ENCODE assay signal across 8 cellular contexts in genomic region chr10:35640474-35640873, GRCh38. TPM values are rescaled to one million over a fixed set of nuclear protein-coding genes. Genes with fewer than 3 reads are reported as not detected.
DNase-seq lines count a peak whose midpoint lies in the region; ATAC-seq, FAIRE-seq and TF ChIP-seq lines count a peak whose summit lies in the region.

No MANE protein-coding gene starts in this region.

- H3K9me3 ChIP-seq in body of pancreas (no peaks in the 10 kb centered on the region), iPS-15b (ENCODE audit: control insufficient read depth, insufficient read depth, low read length) (no peaks in the 10 kb centered on the region)

- H3K27me3 ChIP-seq in body of pancreas (no peaks in the 10 kb centered on the region), iPS-15b (ENCODE audit: control insufficient read depth, insufficient read depth, low read length) (no peaks in the 10 kb centered on the region)

- H3K4me1 ChIP-seq in body of pancreas (peaks cover 18% of the 10 kb centered on the region), iPS-15b (ENCODE audit: control insufficient read depth, insufficient read depth, low read length) (peaks cover 21% of the 10 kb centered on the region)

- H3K27ac ChIP-seq in body of pancreas = peak overlapping the region in 3 of 4 donors; percentile 56 to 71 (median 56)

- H3K36me3 ChIP-seq in body of pancreas (replicated peaks in 1 of 2; ENCODE audit: insufficient read depth in 1 of 2, low read depth in 2 of 2) (no peaks in the 10 kb centered on the region), iPS-15b (ENCODE audit: control insufficient read depth, insufficient read depth, low read length) (no peaks in the 10 kb centered on the region)

- no peak for TF ChIP-seq POLR2A in body of pancreas (IDR thresholded peaks at IDR 0.05)

- peak; percentile 34 for ATAC-seq in HG02970 (IDR thresholded peaks at IDR 0.05; ENCODE audit: low FRiP score, unreplicated experiment)
- ATAC-seq in body of pancreas = peak; percentile 34
- ATAC-seq in sciatic nerve = peak; percentile 29
- no peak for ATAC-seq in GM18873 (IDR thresholded peaks at IDR 0.05; ENCODE audit: low FRiP score, unreplicated experiment)

- peak; percentile 94 for DNase-seq in 8988T
- peak; percentile 64 for DNase-seq in GM12865 (ENCODE audit: low read depth)
- DNase-seq in RCC 7860 (ENCODE audit: low spot score) = peak; percentile 52
- DNase-seq in body of pancreas = peak; percentile 71 to 81 (median 72)
- DNase-seq in sciatic nerve (ENCODE audit: low spot score) = peak; percentile 80

- FAIRE-seq in RCC 7860 (lab: Jason Lieb, UNC) = no peak

- TF ChIP-seq CTCF in GM12865 (IDR thresholded peaks at IDR 0.05; ENCODE audit: insufficient read depth, low read depth, low read length, missing control alignments) = peak; percentile 36
- peak; percentile 27 to 82 (median 44) for TF ChIP-seq CTCF in body of pancreas (IDR thresholded peaks at IDR 0.05)

- H3K9ac ChIP-seq in iPS-15b (ENCODE audit: low read depth, low read length) = peak overlapping the region; percentile 37

- WGBS in body of pancreas, 2 donors = 1% methylated on average over 48 of the region's 53 CpGs; no CpG with 5 or more reads in 1 of the 2 donors

- intact Hi-C loops in body of pancreas (cut with DNase I) = no loop called here
- intact Hi-C loops in sciatic nerve (cut with DNase I) = loop anchor here (5.0 kb wide), 1 partner anchor 1137 kb away; no protein-coding TSS in a partner anchor

- peak overlapping the region; percentile 8; the same call in 1 of the 2 replicates for H3K4me3 ChIP-seq in GM12865 (ENCODE audit: low read depth, low read length)
- H3K4me3 ChIP-seq in body of pancreas = no peak overlapping the region
- peak overlapping the region; percentile 79 for H3K4me3 ChIP-seq in iPS-15b (ENCODE audit: low read depth, low read length)

RNA-seq across cellular contexts. Expression of gene FZD8, which starts 1.6 kb away (rescaled TPM):
- 10 to 100 TPM in 1 of 2 donors, 1 to 10 TPM in 1; 4.7 to 12.9 TPM for total RNA-seq in body of pancreas
- total RNA-seq in sciatic nerve = 43.5 TPM

RNA-seq across cellular contexts. Expression of gene GJD4, which starts 35.3 kb away (rescaled TPM):
- not detected for total RNA-seq in body of pancreas
- total RNA-seq in sciatic nerve = not detected

Comparison
In these comparisons a context has a peak if more than half of its experiments do, and no peak if none do; other contexts are left out.
1. H3K4me3 ChIP-seq: peak in GM12865 (single experiment) and iPS-15b (single experiment); none in body of pancreas (0 of 2).
2. Peak in every context shown above with its lines, with median percentiles within 50 percentile points of each other: DNase-seq.